ENCODE assay signal across 13 cellular contexts in the genomic region with DNA sequence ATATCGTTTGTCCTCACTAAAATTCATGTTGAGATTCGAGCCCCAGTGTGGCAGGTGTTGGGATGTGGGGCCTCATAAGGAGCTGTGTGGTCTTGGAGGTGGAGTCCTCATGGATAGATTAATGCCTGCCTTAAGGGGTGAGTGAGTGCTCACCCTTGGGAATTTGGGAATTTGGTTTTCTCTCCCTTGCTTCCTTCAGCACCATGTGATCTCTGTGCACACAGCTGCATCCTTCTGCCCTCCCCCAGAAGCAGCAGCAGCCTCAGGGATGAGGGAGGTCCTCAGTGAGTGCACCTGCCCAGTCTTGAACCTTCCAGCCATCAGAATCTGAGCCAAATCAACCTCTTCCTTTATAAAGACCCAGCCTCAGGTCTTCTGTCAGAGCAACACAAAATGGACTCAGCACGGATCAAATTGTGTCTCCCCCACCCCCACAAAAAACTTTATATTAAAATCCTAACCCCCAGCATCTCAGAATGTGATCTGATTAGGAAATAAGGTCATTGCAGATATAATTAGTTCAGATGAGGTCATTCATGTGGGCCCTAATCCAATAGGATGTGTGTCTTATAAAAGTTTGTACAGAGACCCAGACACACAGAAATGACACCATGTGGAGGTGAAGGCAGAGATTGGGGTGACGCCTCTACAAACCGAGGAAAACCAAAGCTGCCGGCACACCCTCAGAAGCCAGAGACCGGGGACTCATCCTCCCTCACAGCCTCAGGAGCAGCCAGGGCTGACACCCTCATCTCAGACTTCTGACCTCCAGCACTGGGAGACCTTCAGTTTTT. TPM values are rescaled to one million over a fixed set of nuclear protein-coding genes. Genes with fewer than 3 reads are reported as not detected.
DNase-seq lines count a peak whose midpoint lies in the region; ATAC-seq, FAIRE-seq and TF ChIP-seq lines count a peak whose summit lies in the region.
"Had no signal": no experiment of that assay in that cellular context is flagged by ENCODE, and none has a peak within 500 bp of the region (broad histone marks: within the 10 kb centered on the region; RNA-seq: fewer than 3 reads in every experiment).

No MANE protein-coding gene starts in this region.

- 76% methylated on average over 7 of the region's 7 CpGs for WGBS in HepG2 (ENCODE audit: low lambda C conversion rate)

- H3K36me3 ChIP-seq in HepG2 (replicated peaks in 1 of 2; ENCODE audit: control insufficient read depth in 1 of 2, insufficient read depth in 2 of 2, low read length in 2 of 2), result peaks cover 4 to 5% of the 10 kb centered on the region in 2 experiments; a peak in 1 of 5 replicates

- BruUV-seq in HepG2 (replicated peaks; lab: Mats Ljungman, UMichigan), result no TSS peak

- no peak overlapping the region for H3K27ac ChIP-seq in HepG2 (ENCODE audit: extremely low read length, insufficient read depth, low read length)

- no peak for TF ChIP-seq CTCF in HepG2 (CRISPR knock-in tag; IDR thresholded peaks at IDR 0.05)

- H3K9me3 Mint-ChIP-seq in activated T-helper 1 cell treated with anti-CD3 and anti-CD28 coated beads, Interleukin-12 subunit alpha, Interleukin-12 subunit beta, Interleukin-2, Interleukin-4 antibody, amounts not matched to agents 30 ng/mL and 10 ng/mL and 1 ng/mL, durations not matched to agents 14 hours and 24 hours and 36 hours, result no peaks in the 10 kb centered on the region

- H3K4me1 ChIP-seq in HepG2 (ENCODE audit: insufficient read depth, low read length), result peaks cover 17% of the 10 kb centered on the region

- no peak overlapping the region for H2AFZ ChIP-seq in HepG2 (ENCODE audit: low read length)

- peak; percentile 47 for DNase-seq in DMS 273 (lab: John Stamatoyannopoulos, UW; ENCODE audit: unreplicated experiment)
- no peak for DNase-seq in DMS 273 treated with DMSO at 0.1 percent for 48 hours (lab: John Stamatoyannopoulos, UW)
- peak; percentile 41 for DNase-seq in GM03348 (ENCODE audit: low spot score)
- DNase-seq in activated T-helper 1 cell treated with anti-CD3 and anti-CD28 coated beads, Interleukin-12 subunit alpha, Interleukin-12 subunit beta, Interleukin-2, Interleukin-4 antibody, amounts not matched to agents 30 ng/mL and 10 ng/mL and 1 ng/mL, durations not matched to agents 14 hours and 24 hours and 36 hours (ENCODE audit: low spot score), result no peak
- no peak for DNase-seq in HepG2 (ENCODE audit: low spot score)
- DNase-seq in stimulated activated CD4-positive, alpha-beta T cell treated with anti-CD3 and anti-CD28 coated beads, Interleukin-2, amount 100 ng/mL, for 48 hours, result no peak
- DNase-seq in NCI-H345 (lab: John Stamatoyannopoulos, UW), result no peak
- DNase-seq: 8988T; cortex of kidney; NCI-H446; stimulated activated CD4-positive, alpha-beta T cell treated with anti-CD3 and anti-CD28 coated beads, Interleukin-1b, Interleukin-23, amount 100 ng/mL, for 48 hours had no signal

- peak overlapping the region; percentile 49 for H3K4me3 Mint-ChIP-seq in activated T-helper 1 cell treated with anti-CD3 and anti-CD28 coated beads, Interleukin-12 subunit alpha, Interleukin-12 subunit beta, Interleukin-2, Interleukin-4 antibody, amounts not matched to agents 30 ng/mL and 10 ng/mL and 1 ng/mL, durations not matched to agents 14 hours and 24 hours and 36 hours

- peaks cover 18% of the 10 kb centered on the region for H3K4me1 Mint-ChIP-seq in activated T-helper 1 cell treated with anti-CD3 and anti-CD28 coated beads, Interleukin-12 subunit alpha, Interleukin-12 subunit beta, Interleukin-2, Interleukin-4 antibody, amounts not matched to agents 30 ng/mL and 10 ng/mL and 1 ng/mL, durations not matched to agents 14 hours and 24 hours and 36 hours (ENCODE audit: low read depth)

- intact Hi-C loops in activated T-helper 1 cell treated with anti-CD3 and anti-CD28 coated beads, Interleukin-12 subunit alpha, Interleukin-12 subunit beta, Interleukin-2, Interleukin-4 antibody, amounts not matched to agents 30 ng/mL and 10 ng/mL and 1 ng/mL, durations not matched to agents 14 hours and 24 hours and 36 hours (cut with micrococcal nuclease), result no loop called here
- intact Hi-C loops in HepG2 (cut with micrococcal nuclease; ENCODE audit: unreplicated experiment), result no loop called here

- FAIRE-seq in HepG2 (lab: Jason Lieb, UNC), result no peak

- no peak overlapping the region for H3K4me3 ChIP-seq in HepG2 (replicated peaks in 1 of 3; ENCODE audit: insufficient read depth in 1 of 3, low read depth in 2 of 3, low read length in 3 of 3)

- peak overlapping the region; percentile 34 for H3K27ac Mint-ChIP-seq in activated T-helper 1 cell treated with anti-CD3 and anti-CD28 coated beads, Interleukin-12 subunit alpha, Interleukin-12 subunit beta, Interleukin-2, Interleukin-4 antibody, amounts not matched to agents 30 ng/mL and 10 ng/mL and 1 ng/mL, durations not matched to agents 14 hours and 24 hours and 36 hours

- no peaks in the 10 kb centered on the region for H3K27me3 Mint-ChIP-seq in activated T-helper 1 cell treated with anti-CD3 and anti-CD28 coated beads, Interleukin-12 subunit alpha, Interleukin-12 subunit beta, Interleukin-2, Interleukin-4 antibody, amounts not matched to agents 30 ng/mL and 10 ng/mL and 1 ng/mL, durations not matched to agents 14 hours and 24 hours and 36 hours (ENCODE audit: insufficient read depth)

- TF ChIP-seq EP300 in HepG2 (IDR thresholded peaks at IDR 0.05; ENCODE audit: low read depth in 2 of 2, low read length in 2 of 2) (no peak), HepG2 (CRISPR knock-in tag; IDR thresholded peaks at IDR 0.05; ENCODE audit: borderline replicate concordance) (no peak)

- no peak overlapping the region for H3K4me2 ChIP-seq in HepG2 (ENCODE audit: low read depth, low read length)

- no peaks in the 10 kb centered on the region for H4K20me1 ChIP-seq in HepG2 (ENCODE audit: insufficient read depth, low read length)

- no peaks in the 10 kb centered on the region for H3K9me3 ChIP-seq in HepG2 (ENCODE audit: low read length)
- H3K9me3 ChIP-seq: thoracic aorta had no signal

- peaks cover 7% of the 10 kb centered on the region for H3K36me3 Mint-ChIP-seq in activated T-helper 1 cell treated with anti-CD3 and anti-CD28 coated beads, Interleukin-12 subunit alpha, Interleukin-12 subunit beta, Interleukin-2, Interleukin-4 antibody, amounts not matched to agents 30 ng/mL and 10 ng/mL and 1 ng/mL, durations not matched to agents 14 hours and 24 hours and 36 hours (ENCODE audit: low read depth)

- no peak for ATAC-seq in HepG2
- ATAC-seq in HG03025 (IDR thresholded peaks at IDR 0.05; ENCODE audit: low FRiP score, unreplicated experiment), result no peak

- TF ChIP-seq POLR2A in HepG2 (IDR thresholded peaks at IDR 0.05; ENCODE audit: insufficient read depth in 1 of 2, low read depth in 2 of 2, low read length in 2 of 2), result no peak

- no peak overlapping the region for H3K9ac ChIP-seq in HepG2 (ENCODE audit: insufficient read depth, low read depth, low read length)

- CTCF ChIA-PET in HepG2 (lab: Yijun Ruan, JAX; ENCODE audit: low intra/inter-chr PET ratio, low total read pairs), result no interaction called here

- in situ Hi-C loops in HepG2 (cut with HindIII; ENCODE audit: extremely low pct_ligation_motif_present, low pct_unique_long_range_greater_than_20kb), result no loop called here

- TF ChIP-seq RAD21 in HepG2 (CRISPR knock-in tag; IDR thresholded peaks at IDR 0.05), result no peak

- H3K79me2 ChIP-seq in HepG2 (ENCODE audit: insufficient read depth, low read length), result no peaks in the 10 kb centered on the region

- H3K27me3 ChIP-seq in HepG2 (ENCODE audit: control insufficient read depth in 1 of 2, insufficient read depth in 2 of 2, low read length in 2 of 2), result no peaks in the 10 kb centered on the region

- POLR2A ChIA-PET in HepG2 (lab: Yijun Ruan, JAX), result no interaction called here

RNA-seq across cellular contexts. Expression of gene CYTH2, which starts 12.9 kb away (rescaled TPM):
- 35.9 and 37.1 TPM in 2 replicates for total RNA-seq in activated T-helper 1 cell treated with anti-CD3 and anti-CD28 coated beads, Interleukin-12 subunit alpha, Interleukin-12 subunit beta, Interleukin-2, Interleukin-4 antibody, amounts not matched to agents 30 ng/mL and 10 ng/mL and 1 ng/mL, durations not matched to agents 14 hours and 24 hours and 36 hours
- total RNA-seq in HepG2 (2016; rRNA removed; fragmentation: Illumina TruSeq; extraction: Trizol), result 9.6 and 16.5 TPM in 2 replicates
- 2.8 and 3.0 TPM in 2 replicates for total RNA-seq in HepG2 (2016; cell fraction: cytosol; rRNA removed; fragmentation: Illumina TruSeq; extraction: Trizol; ENCODE audit: low read depth)
- total RNA-seq in HepG2 (2016; cell fraction: insoluble cytoplasmic fraction; rRNA removed; fragmentation: Illumina TruSeq; extraction: Trizol), result 8.4 and 15.9 TPM in 2 replicates
- total RNA-seq in HepG2 (2016; cell fraction: membrane; rRNA removed; fragmentation: Illumina TruSeq; extraction: Trizol), result 4.9 and 7.0 TPM in 2 replicates
- total RNA-seq in HepG2 (2016; cell fraction: nucleus; rRNA removed; fragmentation: Illumina TruSeq; extraction: Trizol), result 16.4 and 17.2 TPM in 2 replicates
- polyA plus RNA-seq in HepG2 (2011; rRNA removed), result 39.3 and 48.3 TPM in 2 replicates
- 18.2 and 20.7 TPM in 2 replicates for polyA plus RNA-seq in HepG2 (2011; cell fraction: cytosol; rRNA removed)
- polyA plus RNA-seq in HepG2 (2011; cell fraction: nucleus; rRNA removed), result 185 and 188 TPM in 2 replicates
- 26.4 and 29.2 TPM in 2 replicates for polyA plus RNA-seq in HepG2 (2012)
- polyA plus RNA-seq in HepG2 (2016; cell fraction: cytosol; fragmentation: Illumina TruSeq; extraction: Trizol; ENCODE audit: low read depth), result 3.2 and 3.5 TPM in 2 replicates
- 14.6 and 14.8 TPM in 2 replicates for polyA plus RNA-seq in HepG2 (2016; cell fraction: insoluble cytoplasmic fraction; fragmentation: Illumina TruSeq; extraction: Trizol; ENCODE audit: low read depth)
- 6.2 and 6.8 TPM in 2 replicates for polyA plus RNA-seq in HepG2 (2016; cell fraction: membrane; fragmentation: Illumina TruSeq; extraction: Trizol; ENCODE audit: low read depth)
- polyA plus RNA-seq in HepG2 (2016; cell fraction: nucleus; fragmentation: Illumina TruSeq; extraction: Trizol; ENCODE audit: insufficient read depth, low read depth), result 61.4 and 71.7 TPM in 2 replicates
- 37.0 and 50.0 TPM in 2 replicates for polyA minus RNA-seq in HepG2 (2011; rRNA and poly(A)+ RNA removed; ENCODE audit: low replicate concordance)
- polyA minus RNA-seq in HepG2 (2011; cell fraction: cytosol; rRNA and poly(A)+ RNA removed), result 7.5 and 8.4 TPM in 2 replicates
- 37.6 and 43.0 TPM in 2 replicates for polyA minus RNA-seq in HepG2 (2011; cell fraction: nucleus; rRNA and poly(A)+ RNA removed)

RNA-seq across cellular contexts. Expression of gene KCNJ14, which starts 26.7 kb away (rescaled TPM):
- 2.2 and 2.4 TPM in 2 replicates for total RNA-seq in activated T-helper 1 cell treated with anti-CD3 and anti-CD28 coated beads, Interleukin-12 subunit alpha, Interleukin-12 subunit beta, Interleukin-2, Interleukin-4 antibody, amounts not matched to agents 30 ng/mL and 10 ng/mL and 1 ng/mL, durations not matched to agents 14 hours and 24 hours and 36 hours
- 0.17 and 0.20 TPM in 2 replicates for total RNA-seq in HepG2 (2016; rRNA removed; fragmentation: Illumina TruSeq; extraction: Trizol)
- total RNA-seq in HepG2 (2016; cell fraction: cytosol; rRNA removed; fragmentation: Illumina TruSeq; extraction: Trizol; ENCODE audit: low read depth), result 0.09 TPM in 1 of 2 replicates, not detected in the other
- 0.15 and 0.19 TPM in 2 replicates for total RNA-seq in HepG2 (2016; cell fraction: insoluble cytoplasmic fraction; rRNA removed; fragmentation: Illumina TruSeq; extraction: Trizol)
- total RNA-seq in HepG2 (2016; cell fraction: membrane; rRNA removed; fragmentation: Illumina TruSeq; extraction: Trizol), result 0.10 and 0.15 TPM in 2 replicates
- total RNA-seq in HepG2 (2016; cell fraction: nucleus; rRNA removed; fragmentation: Illumina TruSeq; extraction: Trizol), result 0.25 and 0.43 TPM in 2 replicates
- 0.46 and 0.51 TPM in 2 replicates for polyA plus RNA-seq in HepG2 (2011; rRNA removed)
- polyA plus RNA-seq in HepG2 (2011; cell fraction: cytosol; rRNA removed), result 0.14 and 0.17 TPM in 2 replicates
- polyA plus RNA-seq in HepG2 (2011; cell fraction: nucleus; rRNA removed), result 3.1 and 3.8 TPM in 2 replicates
- polyA plus RNA-seq in HepG2 (2012), result 0.72 and 0.89 TPM in 2 replicates
- polyA plus RNA-seq in HepG2 (2016; cell fraction: cytosol; fragmentation: Illumina TruSeq; extraction: Trizol; ENCODE audit: low read depth), result 0.03 TPM in 1 of 2 replicates, not detected in the other
- 0.05 and 0.12 TPM in 2 replicates for polyA plus RNA-seq in HepG2 (2016; cell fraction: insoluble cytoplasmic fraction; fragmentation: Illumina TruSeq; extraction: Trizol; ENCODE audit: low read depth)
- polyA plus RNA-seq in HepG2 (2016; cell fraction: membrane; fragmentation: Illumina TruSeq; extraction: Trizol; ENCODE audit: low read depth), result 0.11 TPM in 1 of 2 replicates, not detected in the other
- polyA plus RNA-seq in HepG2 (2016; cell fraction: nucleus; fragmentation: Illumina TruSeq; extraction: Trizol; ENCODE audit: insufficient read depth, low read depth), result 0.65 and 0.97 TPM in 2 replicates
- polyA minus RNA-seq in HepG2 (2011; rRNA and poly(A)+ RNA removed; ENCODE audit: low replicate concordance), result 3.6 TPM in 2 replicates
- polyA minus RNA-seq in HepG2 (2011; cell fraction: cytosol; rRNA and poly(A)+ RNA removed), result 0.20 and 0.35 TPM in 2 replicates
- 2.0 and 2.4 TPM in 2 replicates for polyA minus RNA-seq in HepG2 (2011; cell fraction: nucleus; rRNA and poly(A)+ RNA removed)

RNA-seq across cellular contexts. Expression of gene LMTK3, which starts 29.6 kb away (rescaled TPM):
- 2.0 and 3.1 TPM in 2 replicates for total RNA-seq in activated T-helper 1 cell treated with anti-CD3 and anti-CD28 coated beads, Interleukin-12 subunit alpha, Interleukin-12 subunit beta, Interleukin-2, Interleukin-4 antibody, amounts not matched to agents 30 ng/mL and 10 ng/mL and 1 ng/mL, durations not matched to agents 14 hours and 24 hours and 36 hours
- total RNA-seq in HepG2 (2016; rRNA removed; fragmentation: Illumina TruSeq; extraction: Trizol), result 0.22 and 0.29 TPM in 2 replicates
- 0.10 and 0.18 TPM in 2 replicates for total RNA-seq in HepG2 (2016; cell fraction: cytosol; rRNA removed; fragmentation: Illumina TruSeq; extraction: Trizol; ENCODE audit: low read depth)
- 0.27 and 0.45 TPM in 2 replicates for total RNA-seq in HepG2 (2016; cell fraction: insoluble cytoplasmic fraction; rRNA removed; fragmentation: Illumina TruSeq; extraction: Trizol)
- total RNA-seq in HepG2 (2016; cell fraction: membrane; rRNA removed; fragmentation: Illumina TruSeq; extraction: Trizol), result 0.09 and 0.21 TPM in 2 replicates
- total RNA-seq in HepG2 (2016; cell fraction: nucleus; rRNA removed; fragmentation: Illumina TruSeq; extraction: Trizol), result 0.38 and 0.47 TPM in 2 replicates
- 0.18 and 0.30 TPM in 2 replicates for polyA plus RNA-seq in HepG2 (2011; rRNA removed)
- 0.10 and 0.19 TPM in 2 replicates for polyA plus RNA-seq in HepG2 (2011; cell fraction: cytosol; rRNA removed)
- 1.7 and 2.2 TPM in 2 replicates for polyA plus RNA-seq in HepG2 (2011; cell fraction: nucleus; rRNA removed)
- 1.6 and 2.0 TPM in 2 replicates for polyA plus RNA-seq in HepG2 (2012)
- 0.05 and 0.07 TPM in 2 replicates for polyA plus RNA-seq in HepG2 (2016; cell fraction: cytosol; fragmentation: Illumina TruSeq; extraction: Trizol; ENCODE audit: low read depth)
- polyA plus RNA-seq in HepG2 (2016; cell fraction: insoluble cytoplasmic fraction; fragmentation: Illumina TruSeq; extraction: Trizol; ENCODE audit: low read depth), result 0.45 and 0.47 TPM in 2 replicates
- polyA plus RNA-seq in HepG2 (2016; cell fraction: membrane; fragmentation: Illumina TruSeq; extraction: Trizol; ENCODE audit: low read depth), result 0.09 and 0.14 TPM in 2 replicates
- 1.5 and 1.6 TPM in 2 replicates for polyA plus RNA-seq in HepG2 (2016; cell fraction: nucleus; fragmentation: Illumina TruSeq; extraction: Trizol; ENCODE audit: insufficient read depth, low read depth)
- polyA minus RNA-seq in HepG2 (2011; rRNA and poly(A)+ RNA removed; ENCODE audit: low replicate concordance), result 0.16 and 0.23 TPM in 2 replicates
- 0.18 and 0.69 TPM in 2 replicates for polyA minus RNA-seq in HepG2 (2011; cell fraction: cytosol; rRNA and poly(A)+ RNA removed)
- 0.25 and 0.39 TPM in 2 replicates for polyA minus RNA-seq in HepG2 (2011; cell fraction: nucleus; rRNA and poly(A)+ RNA removed)

RNA-seq across cellular contexts. Expression of gene GRWD1, which starts 36.3 kb away (rescaled TPM):
- 96.0 and 100 TPM in 2 replicates for total RNA-seq in activated T-helper 1 cell treated with anti-CD3 and anti-CD28 coated beads, Interleukin-12 subunit alpha, Interleukin-12 subunit beta, Interleukin-2, Interleukin-4 antibody, amounts not matched to agents 30 ng/mL and 10 ng/mL and 1 ng/mL, durations not matched to agents 14 hours and 24 hours and 36 hours
- 46.6 and 52.3 TPM in 2 replicates for total RNA-seq in HepG2 (2016; rRNA removed; fragmentation: Illumina TruSeq; extraction: Trizol)
- total RNA-seq in HepG2 (2016; cell fraction: cytosol; rRNA removed; fragmentation: Illumina TruSeq; extraction: Trizol; ENCODE audit: low read depth), result 5.2 and 5.4 TPM in 2 replicates
- total RNA-seq in HepG2 (2016; cell fraction: insoluble cytoplasmic fraction; rRNA removed; fragmentation: Illumina TruSeq; extraction: Trizol), result 41.4 and 47.5 TPM in 2 replicates
- total RNA-seq in HepG2 (2016; cell fraction: membrane; rRNA removed; fragmentation: Illumina TruSeq; extraction: Trizol), result 11.1 and 15.5 TPM in 2 replicates
- total RNA-seq in HepG2 (2016; cell fraction: nucleus; rRNA removed; fragmentation: Illumina TruSeq; extraction: Trizol), result 19.7 and 21.0 TPM in 2 replicates
- polyA plus RNA-seq in HepG2 (2011; rRNA removed), result 10.8 and 13.4 TPM in 2 replicates
- polyA plus RNA-seq in HepG2 (2011; cell fraction: cytosol; rRNA removed), result 10.4 and 13.0 TPM in 2 replicates
- 13.4 and 14.2 TPM in 2 replicates for polyA plus RNA-seq in HepG2 (2011; cell fraction: nucleus; rRNA removed)
- polyA plus RNA-seq in HepG2 (2012), result 13.3 and 14.3 TPM in 2 replicates
- polyA plus RNA-seq in HepG2 (2016; cell fraction: cytosol; fragmentation: Illumina TruSeq; extraction: Trizol; ENCODE audit: low read depth), result 4.1 and 4.4 TPM in 2 replicates
- 36.7 and 46.2 TPM in 2 replicates for polyA plus RNA-seq in HepG2 (2016; cell fraction: insoluble cytoplasmic fraction; fragmentation: Illumina TruSeq; extraction: Trizol; ENCODE audit: low read depth)
- polyA plus RNA-seq in HepG2 (2016; cell fraction: membrane; fragmentation: Illumina TruSeq; extraction: Trizol; ENCODE audit: low read depth), result 5.9 and 7.9 TPM in 2 replicates
- 23.1 and 26.5 TPM in 2 replicates for polyA plus RNA-seq in HepG2 (2016; cell fraction: nucleus; fragmentation: Illumina TruSeq; extraction: Trizol; ENCODE audit: insufficient read depth, low read depth)
- 25.6 and 30.2 TPM in 2 replicates for polyA minus RNA-seq in HepG2 (2011; rRNA and poly(A)+ RNA removed; ENCODE audit: low replicate concordance)
- 12.1 and 17.9 TPM in 2 replicates for polyA minus RNA-seq in HepG2 (2011; cell fraction: cytosol; rRNA and poly(A)+ RNA removed)
- 13.7 and 20.3 TPM in 2 replicates for polyA minus RNA-seq in HepG2 (2011; cell fraction: nucleus; rRNA and poly(A)+ RNA removed)

Comparison
In these comparisons a context has a peak if more than half of its experiments do, and no peak if none do; other contexts are left out.
1. DNase-seq: peak in DMS 273 (single experiment) and GM03348 (single experiment); none in DMS 273 treated with DMSO at 0.1 percent for 48 hours (single experiment), activated T-helper 1 cell treated with anti-CD3 and anti-CD28 coated beads, Interleukin-12 subunit alpha, Interleukin-12 subunit beta, Interleukin-2, Interleukin-4 antibody, amounts not matched to agents 30 ng/mL and 10 ng/mL and 1 ng/mL, durations not matched to agents 14 hours and 24 hours and 36 hours (single experiment), HepG2 (single experiment), stimulated activated CD4-positive, alpha-beta T cell treated with anti-CD3 and anti-CD28 coated beads, Interleukin-2, amount 100 ng/mL, for 48 hours (0 of 2) and NCI-H345 (single experiment).